8 cellular contexts compared by ENCODE assay signal in genomic region chr17:19447085-19447583, GRCh38. TPM values are rescaled to one million over a fixed set of nuclear protein-coding genes. Genes with fewer than 3 reads are reported as not detected.
DNase-seq lines count a peak whose midpoint lies in the region; ATAC-seq and TF ChIP-seq lines count a peak whose summit lies in the region.

No MANE protein-coding gene starts in this region.

- H3K4me1 Mint-ChIP-seq in activated T-helper 17 cell treated with anti-CD3 and anti-CD28 coated beads, Interleukin-2, amount 50 U/mL, for 72 hours: peaks cover 5% of the 10 kb centered on the region
- peaks cover 35% of the 10 kb centered on the region for H3K4me1 Mint-ChIP-seq in nephron
- peaks cover 6% of the 10 kb centered on the region for H3K4me1 Mint-ChIP-seq in stimulated activated naive CD8-positive, alpha-beta T cell treated with anti-CD3 and anti-CD28 coated beads, Interleukin-15, amount 100 ng/mL, for 72 hours

- in situ Hi-C loops in Caki2 (cut with HindIII; ENCODE audit: low pct_unique_long_range_greater_than_20kb, low sequenced_read_pairs): no loop called here

- peaks cover 20% of the 10 kb centered on the region for H3K27me3 Mint-ChIP-seq in activated T-helper 17 cell treated with anti-CD3 and anti-CD28 coated beads, Interleukin-2, amount 50 U/mL, for 72 hours
- no peaks in the 10 kb centered on the region for H3K27me3 Mint-ChIP-seq in nephron (ENCODE audit: low read depth)
- peaks cover 61% of the 10 kb centered on the region for H3K27me3 Mint-ChIP-seq in stimulated activated naive CD8-positive, alpha-beta T cell treated with anti-CD3 and anti-CD28 coated beads, Interleukin-15, amount 100 ng/mL, for 72 hours

- H4K20me1 ChIP-seq in Karpas-422 (ENCODE audit: insufficient read depth, low read depth, low read length): no peaks in the 10 kb centered on the region

- no peaks in the 10 kb centered on the region for H3K36me3 Mint-ChIP-seq in activated T-helper 17 cell treated with anti-CD3 and anti-CD28 coated beads, Interleukin-2, amount 50 U/mL, for 72 hours (ENCODE audit: low read depth)
- H3K36me3 Mint-ChIP-seq in nephron (ENCODE audit: low read depth): peaks cover 30% of the 10 kb centered on the region

- H3K9me2 ChIP-seq in Karpas-422 (replicated peaks; ENCODE audit: insufficient read depth, low read length): no peaks in the 10 kb centered on the region

- no peaks in the 10 kb centered on the region for H3K79me2 ChIP-seq in Karpas-422 (ENCODE audit: low read length)

- H3K27me3 ChIP-seq in Karpas-422 (ENCODE audit: low read length): no peaks in the 10 kb centered on the region

- DNase-seq in Caki2 (ENCODE audit: low read depth): peak; percentile 64
- DNase-seq in Karpas-422: peak; percentile 93
- peak; percentile 67 for DNase-seq in RPMI7951 (ENCODE audit: low read depth)
- DNase-seq in fibroblast of mammary gland (ENCODE audit: low read depth): peak; percentile 75
- DNase-seq in stimulated activated naive CD8-positive, alpha-beta T cell treated with anti-CD3 and anti-CD28 coated beads, Interleukin-15, amount 100 ng/mL, for 72 hours: peak; percentile 48 to 58

- H3K27ac ChIP-seq in Karpas-422 (ENCODE audit: low read length): peak overlapping the region; percentile 4; the same call in 1 of the 2 replicates

- no peaks in the 10 kb centered on the region; the same call in 1 of the 2 replicates for H3K36me3 ChIP-seq in Karpas-422 (ENCODE audit: insufficient read depth, low read length)

- H3K4me3 ChIP-seq in Karpas-422 (ENCODE audit: low read length): no peak overlapping the region
- H3K4me3 ChIP-seq in fibroblast of mammary gland (ENCODE audit: control insufficient read depth, low read depth, low read length): no peak overlapping the region

- peak overlapping the region; percentile 78 for H3K27ac Mint-ChIP-seq in activated T-helper 17 cell treated with anti-CD3 and anti-CD28 coated beads, Interleukin-2, amount 50 U/mL, for 72 hours
- peak overlapping the region; percentile 93 to 98 (median 97) for H3K27ac Mint-ChIP-seq in nephron
- peak overlapping the region in 1 of 2 donors; percentile 69 for H3K27ac Mint-ChIP-seq in stimulated activated naive CD8-positive, alpha-beta T cell treated with anti-CD3 and anti-CD28 coated beads, Interleukin-15, amount 100 ng/mL, for 72 hours

- H3K9me3 Mint-ChIP-seq in activated T-helper 17 cell treated with anti-CD3 and anti-CD28 coated beads, Interleukin-2, amount 50 U/mL, for 72 hours: no peaks in the 10 kb centered on the region
- peaks cover 36% of the 10 kb centered on the region for H3K9me3 Mint-ChIP-seq in nephron
- H3K9me3 Mint-ChIP-seq in stimulated activated naive CD8-positive, alpha-beta T cell treated with anti-CD3 and anti-CD28 coated beads, Interleukin-15, amount 100 ng/mL, for 72 hours: peaks cover 10 to 13% of the 10 kb centered on the region in 2 donors

- H3K4me2 ChIP-seq in Karpas-422 (ENCODE audit: low read depth, low read length, poor library complexity, severe bottlenecking): no peak overlapping the region

- TF ChIP-seq CTCF in fibroblast of mammary gland (conservative IDR thresholded peaks at IDR 0.05; ENCODE audit: control insufficient read depth, insufficient read depth, low read depth, low read length) (peak; percentile 86), nephron (IDR thresholded peaks at IDR 0.05; ENCODE audit: unreplicated experiment in 3 of 3) (peak; percentile 93 to 97 (median 97))

- H3K9me3 ChIP-seq in Karpas-422 (ENCODE audit: low read length): peaks cover 25% of the 10 kb centered on the region

- peak overlapping the region; percentile 53; the same call in 1 of the 2 replicates for H2AFZ ChIP-seq in Karpas-422 (ENCODE audit: low read length)

- peak; percentile 43 for ATAC-seq in activated T-helper 17 cell treated with anti-CD3 and anti-CD28 coated beads, Interleukin-2, amount 50 U/mL, for 72 hours (replicated peaks)
- no peak for ATAC-seq in stimulated activated naive CD8-positive, alpha-beta T cell treated with anti-CD3 and anti-CD28 coated beads, Interleukin-15, amount 100 ng/mL, for 72 hours
- no peak for ATAC-seq in GM19351 (IDR thresholded peaks at IDR 0.05; ENCODE audit: unreplicated experiment)

- H3K4me3 Mint-ChIP-seq in activated T-helper 17 cell treated with anti-CD3 and anti-CD28 coated beads, Interleukin-2, amount 50 U/mL, for 72 hours: no peak overlapping the region
- H3K4me3 Mint-ChIP-seq in nephron: peak overlapping the region in 2 of 3 experiments; percentile 12 to 42
- no peak overlapping the region for H3K4me3 Mint-ChIP-seq in stimulated activated naive CD8-positive, alpha-beta T cell treated with anti-CD3 and anti-CD28 coated beads, Interleukin-15, amount 100 ng/mL, for 72 hours

- peak overlapping the region; percentile 44 for H3K9ac ChIP-seq in Karpas-422 (ENCODE audit: low read length)

- peaks cover 33% of the 10 kb centered on the region for H3K4me1 ChIP-seq in Karpas-422 (ENCODE audit: low read length)

RNA-seq across cellular contexts. Expression of gene RNF112, which starts 36.1 kb away (rescaled TPM):
- total RNA-seq in Caki2 (2014; rRNA removed; shearing (Covaris generic); ENCODE audit: low replicate concordance): 1.5 and 1.6 TPM in 2 replicates
- total RNA-seq in Karpas-422 (2014; rRNA removed; shearing (Covaris generic); ENCODE audit: low replicate concordance): 0.07 TPM in 1 of 2 replicates, not detected in the other
- 0.24 and 0.29 TPM in 2 replicates for total RNA-seq in RPMI7951 (2014; rRNA removed; shearing (Covaris generic))
- 1 to 10 TPM in 1 of 2 donors, under 1 TPM in 1; 0.56 to 3.1 TPM for total RNA-seq in activated T-helper 17 cell treated with anti-CD3 and anti-CD28 coated beads, Interleukin-2, amount 50 U/mL, for 72 hours

Comparison
In these comparisons a context has a peak if more than half of its experiments do, and no peak if none do; other contexts are left out.
1. H3K4me3 Mint-ChIP-seq: peak in nephron (2 of 3); none in activated T-helper 17 cell treated with anti-CD3 and anti-CD28 coated beads, Interleukin-2, amount 50 U/mL, for 72 hours (single experiment) and stimulated activated naive CD8-positive, alpha-beta T cell treated with anti-CD3 and anti-CD28 coated beads, Interleukin-15, amount 100 ng/mL, for 72 hours (0 of 2).
2. Peak in every context shown above with its lines, with median percentiles within 50 percentile points of each other: DNase-seq.